ENCODE assay signal across 9 cellular contexts in the genomic region with DNA sequence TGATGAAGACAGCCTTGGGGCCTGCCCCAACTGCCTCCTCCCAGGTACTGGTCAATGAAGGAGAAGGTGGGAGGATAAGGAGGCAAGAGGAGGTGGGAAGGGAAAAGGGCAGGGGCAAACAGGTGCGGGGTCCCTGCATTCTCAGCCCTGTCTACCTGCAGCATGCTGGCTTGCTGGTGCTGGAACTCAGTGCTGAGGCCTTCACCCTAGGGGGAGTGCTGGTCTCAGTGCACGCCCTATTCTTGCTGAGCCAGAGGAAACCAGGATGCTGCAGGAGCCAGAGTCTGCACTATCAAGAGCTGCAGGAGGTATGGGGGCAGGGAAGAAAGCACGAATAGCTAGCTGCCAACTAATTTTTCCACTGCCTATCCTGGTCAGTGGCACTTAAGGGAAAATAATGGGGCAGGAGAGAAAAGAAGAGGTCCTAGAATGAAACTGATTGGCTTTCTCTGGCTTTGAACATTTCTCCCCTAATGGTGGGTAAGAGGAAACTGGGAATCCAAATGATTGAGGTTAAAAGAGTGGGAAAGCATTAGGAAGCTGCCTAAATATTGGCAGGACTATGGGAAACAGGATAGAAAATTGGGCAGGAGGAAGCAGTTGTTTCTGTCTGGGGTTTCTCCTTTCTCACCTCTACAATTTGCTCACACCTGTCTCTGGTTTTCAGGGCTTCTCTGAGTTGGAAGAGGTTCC. TPM values are rescaled to one million over a fixed set of nuclear protein-coding genes. Genes with fewer than 3 reads are reported as not detected.
DNase-seq lines count a peak whose midpoint lies in the region; ATAC-seq and TF ChIP-seq lines count a peak whose summit lies in the region.
"Had no signal": no experiment of that assay in that cellular context is flagged by ENCODE, and none has a peak within 500 bp of the region (broad histone marks: within the 10 kb centered on the region; RNA-seq: fewer than 3 reads in every experiment).

No MANE protein-coding gene starts in this region.

- H3K27me3 ChIP-seq in thymus (ENCODE audit: control insufficient read depth, insufficient read depth), result no peaks in the 10 kb centered on the region

- 66% methylated on average over 3 of the region's 3 CpGs for WGBS in thymus

- H3K4me3 ChIP-seq in thymus (ENCODE audit: low read length), result peak overlapping the region; percentile 53

- no peaks in the 10 kb centered on the region for H3K9me3 Mint-ChIP-seq in activated naive CD4-positive, alpha-beta T cell treated with anti-CD3 and anti-CD28 coated beads for 36 hours
- H3K9me3 Mint-ChIP-seq in WTC11, result no peaks in the 10 kb centered on the region

- H3K27ac Mint-ChIP-seq in activated naive CD4-positive, alpha-beta T cell treated with anti-CD3 and anti-CD28 coated beads for 36 hours, result no peak overlapping the region
- H3K27ac Mint-ChIP-seq in WTC11, result peak overlapping the region; percentile 97

- CTCF ChIA-PET in activated naive CD4-positive, alpha-beta T cell treated with anti-CD3 and anti-CD28 coated beads for 36 hours (lab: Charles Lee), result interaction anchor here (0.7 to 12.9 kb wide), 17 partner anchors 8 to 411 kb away, joined by 3 to 260 read pairs (median 5); a partner anchor contains a TSS
- CTCF ChIA-PET in WTC11 (lab: Charles Lee), result interaction anchor here (0.9 to 8.6 kb wide), 11 partner anchors 8 to 90 kb away, joined by 3 to 321 read pairs (median 10); a partner anchor contains a TSS

- no peak for TF ChIP-seq CTCF in WTC11 (IDR thresholded peaks at IDR 0.05)

- peaks cover 18% of the 10 kb centered on the region for H3K4me1 ChIP-seq in thymus (ENCODE audit: control insufficient read depth, insufficient read depth, low read length)

- no peak for DNase-seq in activated naive CD4-positive, alpha-beta T cell treated with anti-CD3 and anti-CD28 coated beads for 36 hours
- DNase-seq in activated naive CD4-positive, alpha-beta T cell treated with Interleukin-2 at 50 U/mL for 16 hours, result no peak
- DNase-seq in WTC11 (ENCODE audit: low spot score) (peak; percentile 52), iPS-NIHi7 (ENCODE audit: extremely low spot score) (peak; percentile 46)
- DNase-seq in stimulated activated CD4-positive, alpha-beta T cell treated with anti-CD3 and anti-CD28 coated beads, Interleukin-15, amount 100 ng/mL, for 24 hours, result no peak
- DNase-seq in activated CD4-positive, CD25-positive, alpha-beta regulatory T cell (lab: John Stamatoyannopoulos, UW), result no peak

- no peaks in the 10 kb centered on the region for H3K9me3 ChIP-seq in thymus (ENCODE audit: control insufficient read depth)

- peak overlapping the region; percentile 87 for H3K4me3 Mint-ChIP-seq in activated naive CD4-positive, alpha-beta T cell treated with anti-CD3 and anti-CD28 coated beads for 36 hours
- H3K4me3 Mint-ChIP-seq in WTC11, result peak overlapping the region; percentile 93

- no peaks in the 10 kb centered on the region for H3K36me3 Mint-ChIP-seq in activated naive CD4-positive, alpha-beta T cell treated with anti-CD3 and anti-CD28 coated beads for 36 hours (ENCODE audit: low read depth)
- H3K36me3 Mint-ChIP-seq in WTC11, result no peaks in the 10 kb centered on the region

- no peaks in the 10 kb centered on the region for H3K36me3 ChIP-seq in thymus (ENCODE audit: control insufficient read depth, insufficient read depth)

- peaks cover 31% of the 10 kb centered on the region for H3K4me1 Mint-ChIP-seq in activated naive CD4-positive, alpha-beta T cell treated with anti-CD3 and anti-CD28 coated beads for 36 hours (ENCODE audit: low read depth)
- H3K4me1 Mint-ChIP-seq in WTC11, result peaks cover 64% of the 10 kb centered on the region

- intact Hi-C loops in activated naive CD4-positive, alpha-beta T cell treated with anti-CD3 and anti-CD28 coated beads for 36 hours (cut with micrococcal nuclease), result loop anchor here (1.0 to 5.0 kb wide), 4 partner anchors 167 to 640 kb away; a partner anchor contains a TSS

- no peaks in the 10 kb centered on the region for H3K27me3 Mint-ChIP-seq in activated naive CD4-positive, alpha-beta T cell treated with anti-CD3 and anti-CD28 coated beads for 36 hours (ENCODE audit: low read depth)
- H3K27me3 Mint-ChIP-seq in WTC11 (ENCODE audit: low read depth), result no peaks in the 10 kb centered on the region

- peak; percentile 11 for ATAC-seq in WTC11
- no peak for ATAC-seq in HG02885 (IDR thresholded peaks at IDR 0.05; ENCODE audit: poor library complexity, unreplicated experiment)

- peak overlapping the region; percentile 46 for H3K27ac ChIP-seq in thymus (ENCODE audit: low read depth)

- POLR2A ChIA-PET in WTC11 (lab: Charles Lee), result interaction anchor here (0.5 to 3.9 kb wide), 8 partner anchors 8 to 64 kb away, joined by 3 to 40 read pairs (median 4); no protein-coding TSS in a partner anchor

TF ChIP-seq in WTC11, 78 proteins besides CTCF, POLR2A, EP300 and RAD21 (continues in another document):
- TF ChIP-seq JAZF1 (CRISPR knock-in tag; IDR thresholded peaks at IDR 0.05) (no peak), ZBTB21 (CRISPR knock-in tag; IDR thresholded peaks at IDR 0.05; ENCODE audit: borderline replicate concordance) (no peak), OVOL2 (CRISPR knock-in tag; IDR thresholded peaks at IDR 0.05; ENCODE audit: borderline replicate concordance) (no peak), ZNF416 (CRISPR knock-in tag; IDR thresholded peaks at IDR 0.05) (no peak), ESRRA (CRISPR knock-in tag; IDR thresholded peaks at IDR 0.05; ENCODE audit: borderline replicate concordance) (no peak)
- TF ChIP-seq, protein P1, sequence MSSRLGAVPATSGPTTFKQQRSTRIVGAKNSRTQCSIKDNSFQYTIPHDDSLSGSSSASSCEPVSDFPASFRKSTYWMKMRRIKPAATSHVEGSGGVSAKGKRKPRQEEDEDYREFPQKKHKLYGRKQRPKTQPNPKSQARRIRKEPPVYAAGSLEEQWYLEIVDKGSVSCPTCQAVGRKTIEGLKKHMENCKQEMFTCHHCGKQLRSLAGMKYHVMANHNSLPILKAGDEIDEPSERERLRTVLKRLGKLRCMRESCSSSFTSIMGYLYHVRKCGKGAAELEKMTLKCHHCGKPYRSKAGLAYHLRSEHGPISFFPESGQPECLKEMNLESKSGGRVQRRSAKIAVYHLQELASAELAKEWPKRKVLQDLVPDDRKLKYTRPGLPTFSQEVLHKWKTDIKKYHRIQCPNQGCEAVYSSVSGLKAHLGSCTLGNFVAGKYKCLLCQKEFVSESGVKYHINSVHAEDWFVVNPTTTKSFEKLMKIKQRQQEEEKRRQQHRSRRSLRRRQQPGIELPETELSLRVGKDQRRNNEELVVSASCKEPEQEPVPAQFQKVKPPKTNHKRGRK (CRISPR knock-in tag; IDR thresholded peaks at IDR 0.05; ENCODE audit: borderline replicate concordance), result no peak
- TF ChIP-seq, protein P2, sequence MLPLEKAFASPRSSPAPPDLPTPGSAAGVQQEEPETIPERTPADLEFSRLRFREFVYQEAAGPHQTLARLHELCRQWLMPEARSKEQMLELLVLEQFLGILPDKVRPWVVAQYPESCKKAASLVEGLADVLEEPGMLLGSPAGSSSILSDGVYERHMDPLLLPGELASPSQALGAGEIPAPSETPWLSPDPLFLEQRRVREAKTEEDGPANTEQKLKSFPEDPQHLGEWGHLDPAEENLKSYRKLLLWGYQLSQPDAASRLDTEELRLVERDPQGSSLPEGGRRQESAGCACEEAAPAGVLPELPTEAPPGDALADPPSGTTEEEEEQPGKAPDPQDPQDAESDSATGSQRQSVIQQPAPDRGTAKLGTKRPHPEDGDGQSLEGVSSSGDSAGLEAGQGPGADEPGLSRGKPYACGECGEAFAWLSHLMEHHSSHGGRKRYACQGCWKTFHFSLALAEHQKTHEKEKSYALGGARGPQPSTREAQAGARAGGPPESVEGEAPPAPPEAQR (CRISPR knock-in tag; IDR thresholded peaks at IDR 0.05), result no peak
- TF ChIP-seq, protein P3, sequence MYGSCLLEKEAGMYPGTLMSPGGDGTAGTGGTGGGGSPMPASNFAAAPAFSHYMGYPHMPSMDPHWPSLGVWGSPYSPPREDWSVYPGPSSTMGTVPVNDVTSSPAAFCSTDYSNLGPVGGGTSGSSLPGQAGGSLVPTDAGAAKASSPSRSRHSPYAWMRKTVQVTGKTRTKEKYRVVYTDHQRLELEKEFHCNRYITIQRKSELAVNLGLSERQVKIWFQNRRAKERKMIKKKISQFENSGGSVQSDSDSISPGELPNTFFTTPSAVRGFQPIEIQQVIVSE (CRISPR knock-in tag; IDR thresholded peaks at IDR 0.05; ENCODE audit: borderline replicate concordance), result no peak

RNA-seq across cellular contexts. Expression of a gene that starts 1.8 kb away (rescaled TPM):
- not detected for total RNA-seq in activated naive CD4-positive, alpha-beta T cell treated with anti-CD3 and anti-CD28 coated beads for 36 hours
- total RNA-seq in WTC11 (2021), result 1.7 to 2.2 TPM (median 1.9 TPM) in 3 replicates
- 0.98 TPM for polyA plus RNA-seq in thymus
- total RNA-seq: T-helper 2 cell treated with Interferon-gamma antibody and Interleukin-4, amounts not matched to agents 100 ng/mL and 5 ng/mL, for 36 hours had no signal

RNA-seq across cellular contexts. Expression of a gene that starts 4.2 kb away (rescaled TPM):
- total RNA-seq in activated naive CD4-positive, alpha-beta T cell treated with anti-CD3 and anti-CD28 coated beads for 36 hours, result 1 to 10 TPM; 8.3 to 9.2 TPM
- total RNA-seq in WTC11 (2021), result 149 to 154 TPM (median 149 TPM) in 3 replicates
- polyA plus RNA-seq in thymus, result 21.9 TPM

RNA-seq across cellular contexts. Expression of a gene that starts 32.5 kb away (rescaled TPM):
- not detected for total RNA-seq in activated naive CD4-positive, alpha-beta T cell treated with anti-CD3 and anti-CD28 coated beads for 36 hours
- 58.6 to 74.2 TPM (median 58.8 TPM) in 3 replicates for total RNA-seq in WTC11 (2021)
- polyA plus RNA-seq in thymus, result 6.5 TPM
- total RNA-seq: T-helper 2 cell treated with Interferon-gamma antibody and Interleukin-4, amounts not matched to agents 100 ng/mL and 5 ng/mL, for 36 hours had no signal

RNA-seq across cellular contexts. Expression of a gene that starts 45.0 kb away (rescaled TPM):
- not detected for total RNA-seq in activated naive CD4-positive, alpha-beta T cell treated with anti-CD3 and anti-CD28 coated beads for 36 hours
- total RNA-seq in WTC11 (2021), result not detected in 3 replicates
- polyA plus RNA-seq in thymus, result not detected
- total RNA-seq: T-helper 2 cell treated with Interferon-gamma antibody and Interleukin-4, amounts not matched to agents 100 ng/mL and 5 ng/mL, for 36 hours had no signal

RNA-seq across cellular contexts. Expression of a gene that starts 53.2 kb away (rescaled TPM):
- not detected for total RNA-seq in activated naive CD4-positive, alpha-beta T cell treated with anti-CD3 and anti-CD28 coated beads for 36 hours
- total RNA-seq in WTC11 (2021), result not detected in 3 replicates
- polyA plus RNA-seq in thymus, result 0.05 TPM
- total RNA-seq: T-helper 2 cell treated with Interferon-gamma antibody and Interleukin-4, amounts not matched to agents 100 ng/mL and 5 ng/mL, for 36 hours had no signal

Comparison
In these comparisons a context has a peak if more than half of its experiments do, and no peak if none do; other contexts are left out.
1. DNase-seq: peak in WTC11 (single experiment) and iPS-NIHi7 (single experiment); none in activated naive CD4-positive, alpha-beta T cell treated with anti-CD3 and anti-CD28 coated beads for 36 hours (single experiment), activated naive CD4-positive, alpha-beta T cell treated with Interleukin-2 at 50 U/mL for 16 hours (single experiment), stimulated activated CD4-positive, alpha-beta T cell treated with anti-CD3 and anti-CD28 coated beads, Interleukin-15, amount 100 ng/mL, for 24 hours (single experiment) and activated CD4-positive, CD25-positive, alpha-beta regulatory T cell (0 of 4).
2. RNA of a gene that starts 4.2 kb away (total RNA-seq): 149 to 154 TPM in WTC11; 8.3 to 9.2 TPM in activated naive CD4-positive, alpha-beta T cell treated with anti-CD3 and anti-CD28 coated beads for 36 hours; every median in the first group is over 10 times any median in the second.
3. RNA of a gene that starts 32.5 kb away (total RNA-seq): 58.6 to 74.2 TPM in WTC11; not detected in activated naive CD4-positive, alpha-beta T cell treated with anti-CD3 and anti-CD28 coated beads for 36 hours; every median in the first group is over 10 times any median in the second.